In the genomic region with DNA sequence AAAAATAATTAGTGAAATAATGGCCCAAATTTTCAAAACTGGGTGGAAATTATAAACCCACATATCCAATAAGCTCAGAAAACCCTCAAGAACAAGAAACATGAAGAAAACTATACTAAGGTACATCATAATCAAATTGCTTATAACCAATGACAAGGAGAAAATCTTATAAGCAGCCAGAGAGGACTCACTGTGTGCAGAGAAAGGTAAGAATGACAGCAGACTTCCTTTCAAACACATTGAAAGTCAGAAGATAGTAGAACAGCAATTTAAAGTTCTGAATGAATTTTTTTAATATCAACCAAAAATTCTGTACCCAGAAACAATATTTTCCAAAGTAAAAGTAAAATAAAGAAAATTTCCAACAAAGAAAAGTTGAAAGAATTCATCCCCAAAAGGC, we compare ENCODE assay signal across 38 cellular contexts.
"Had no signal": no experiment of that assay in that cellular context is flagged by ENCODE, and none has a peak within 500 bp of the region (broad histone marks: within the 10 kb centered on the region; RNA-seq: fewer than 3 reads in every experiment).

No MANE protein-coding gene starts in this region.

- H3K27me3 ChIP-seq: brain microvascular endothelial cell had no signal

- H3K36me3 ChIP-seq: brain microvascular endothelial cell had no signal

- H3K4me2 ChIP-seq: PC-9 had no signal

- ATAC-seq: activated CD8-positive, alpha-beta memory T cell treated with anti-CD3 and anti-CD28 coated beads, Interleukin-2, amount 10 ng/mL, durations not matched to agents 7 days and 5 days; Right ventricle myocardium inferior; SK-N-SH treated with all-trans-retinoic acid at 6 μM for 48 hours; T-cell; T-helper 17 cell had no signal

- H3K36me3 Mint-ChIP-seq: activated CD8-positive, alpha-beta memory T cell treated with anti-CD3 and anti-CD28 coated beads, Interleukin-2, amount 10 ng/mL, durations not matched to agents 7 days and 5 days; activated naive CD8-positive, alpha-beta T cell treated with anti-CD3 and anti-CD28 coated beads for 36 hours; T-cell had no signal

- H3K4me3 Mint-ChIP-seq: activated CD4-positive, alpha-beta memory T cell treated with anti-CD3 and anti-CD28 coated beads, Interleukin-2, amount 10 ng/mL, durations not matched to agents 7 days and 5 days; activated CD8-positive, alpha-beta memory T cell treated with anti-CD3 and anti-CD28 coated beads, Interleukin-2, amount 10 ng/mL, durations not matched to agents 7 days and 5 days; activated naive CD8-positive, alpha-beta T cell treated with anti-CD3 and anti-CD28 coated beads for 36 hours; T-cell; T-helper 17 cell had no signal

- H3K27ac Mint-ChIP-seq: activated CD4-positive, alpha-beta memory T cell treated with anti-CD3 and anti-CD28 coated beads, Interleukin-2, amount 10 ng/mL, durations not matched to agents 7 days and 5 days; activated CD8-positive, alpha-beta memory T cell treated with anti-CD3 and anti-CD28 coated beads, Interleukin-2, amount 10 ng/mL, durations not matched to agents 7 days and 5 days; activated naive CD8-positive, alpha-beta T cell treated with anti-CD3 and anti-CD28 coated beads for 36 hours; T-cell; T-helper 17 cell had no signal

- H2AFZ ChIP-seq: PC-9 had no signal

- FAIRE-seq: colon, RCC 7860 had no signal

- DNase-seq: activated CD4-positive, alpha-beta memory T cell treated with anti-CD3 and anti-CD28 coated beads, Interleukin-2, amount 10 ng/mL, durations not matched to agents 7 days and 5 days; activated CD4-positive, alpha-beta T cell treated with anti-CD3 and anti-CD28 coated beads for 1 hour; activated CD4-positive, alpha-beta T cell treated with anti-CD3 and anti-CD28 coated beads for 48 hours; activated CD4-positive, CD25-positive, alpha-beta regulatory T cell; activated CD8-positive, alpha-beta memory T cell treated with anti-CD3 and anti-CD28 coated beads for 24 hours; activated CD8-positive, alpha-beta memory T cell treated with anti-CD3 and anti-CD28 coated beads, Interleukin-2, amount 10 ng/mL, durations not matched to agents 7 days and 5 days; activated CD8-positive, alpha-beta memory T cell treated with anti-CD3 and anti-CD28 coated beads, Interleukin-2, amount 50 U/mL, for 48 hours; activated effector memory CD4-positive, alpha-beta T cell treated with anti-CD3 and anti-CD28 coated beads, Interleukin-2, amount 50 U/mL, for 16 hours; activated naive CD4-positive, alpha-beta T cell; activated naive CD4-positive, alpha-beta T cell treated with anti-CD3 and anti-CD28 coated beads, Interleukin-2, amount 50 U/mL, for 16 hours; activated naive CD8-positive, alpha-beta T cell treated with anti-CD3 and anti-CD28 coated beads for 36 hours; activated T-cell treated with anti-CD3 and anti-CD28 coated beads, Interleukin-2, amount 50 U/mL, for 48 hours; amniotic stem cell; aorta; brain microvascular endothelial cell; central memory CD4-positive, alpha-beta T cell; MM.1S; MV-4-11; NCI-H1092; NCI-H1417 treated with DMSO at 0.1 percent for 48 hours; NCI-H187 treated with DMSO at 0.1 percent for 48 hours; NCI-H2081; NCI-H2171; NCI-H510A; NCI-H526; NCI-H748 treated with DMSO at 0.1 percent for 48 hours; NK-92 treated with Interleukin-12 subunit alpha and Interleukin-12 subunit beta, amount 100 ng/mL, for 24 hours; PC-9; SIG-M5; T-cell; T-helper 17 cell; T-helper 9 cell had no signal

- H3K27ac ChIP-seq: brain microvascular endothelial cell, PC-9, RWPE1, VCaP had no signal

- H3K4me3 ChIP-seq: PC-9 had no signal

- H3K4me1 Mint-ChIP-seq: activated CD4-positive, alpha-beta memory T cell treated with anti-CD3 and anti-CD28 coated beads, Interleukin-2, amount 10 ng/mL, durations not matched to agents 7 days and 5 days; activated CD8-positive, alpha-beta memory T cell treated with anti-CD3 and anti-CD28 coated beads, Interleukin-2, amount 10 ng/mL, durations not matched to agents 7 days and 5 days; activated naive CD8-positive, alpha-beta T cell treated with anti-CD3 and anti-CD28 coated beads for 36 hours; T-cell; T-helper 17 cell had no signal

- H3K27me3 Mint-ChIP-seq: activated CD4-positive, alpha-beta memory T cell treated with anti-CD3 and anti-CD28 coated beads, Interleukin-2, amount 10 ng/mL, durations not matched to agents 7 days and 5 days; activated CD8-positive, alpha-beta memory T cell treated with anti-CD3 and anti-CD28 coated beads, Interleukin-2, amount 10 ng/mL, durations not matched to agents 7 days and 5 days; T-helper 17 cell had no signal
